ENCODE assay signal across 38 cellular contexts in genomic region chr11:47018637-47019036, GRCh38.
"Had no signal": no experiment of that assay in that cellular context is flagged by ENCODE, and none has a peak within 500 bp of the region (broad histone marks: within the 10 kb centered on the region; RNA-seq: fewer than 3 reads in every experiment).

No MANE protein-coding gene starts in this region.

- FAIRE-seq: astrocyte, bronchial epithelial cell had no signal

- DNase-seq: activated effector memory CD4-positive, alpha-beta T cell treated with anti-CD3 and anti-CD28 coated beads, Interleukin-2, amount 50 U/mL, for 16 hours; activated effector memory CD4-positive, alpha-beta T cell treated with Interleukin-2 at 50 U/mL for 16 hours; activated gamma-delta T cell; activated gamma-delta T cell treated with Interleukin-2 at 50 U/mL for 16 hours; activated naive CD4-positive, alpha-beta T cell; activated naive CD4-positive, alpha-beta T cell treated with anti-CD3 and anti-CD28 coated beads for 36 hours; activated naive CD4-positive, alpha-beta T cell treated with anti-CD3 and anti-CD28 coated beads, Interleukin-2, amount 10 ng/mL, durations not matched to agents 7 days and 5 days; activated naive CD4-positive, alpha-beta T cell treated with anti-CD3 and anti-CD28 coated beads, Interleukin-2, amount 50 U/mL, for 16 hours; activated naive CD4-positive, alpha-beta T cell treated with Interleukin-2 at 50 U/mL for 16 hours; activated naive CD8-positive, alpha-beta T cell treated with anti-CD3 and anti-CD28 coated beads for 36 hours; activated naive CD8-positive, alpha-beta T cell treated with anti-CD3 and anti-CD28 coated beads, Interleukin-2, amount 10 ng/mL, durations not matched to agents 7 days and 5 days; activated naive CD8-positive, alpha-beta T cell treated with anti-CD3 and anti-CD28 coated beads, Interleukin-2, amount 50 U/mL, for 24 hours; activated T-cell treated with anti-CD3 and anti-CD28 coated beads, Interleukin-2, amount 50 U/mL, for 1 hour; activated T-cell treated with anti-CD3 and anti-CD28 coated beads, Interleukin-2, amount 50 U/mL, for 24 hours; activated T-cell treated with anti-CD3 and anti-CD28 coated beads, Interleukin-2, amount 50 U/mL, for 4 hours; activated T-cell treated with anti-CD3 and anti-CD28 coated beads, Interleukin-2, amount 50 U/mL, for 48 hours; activated T-cell treated with anti-CD3 and anti-CD28 coated beads, Interleukin-2, amount 50 U/mL, for 72 hours; adrenal gland; amygdala; aorta; body of pancreas; brain microvascular endothelial cell; caudate nucleus; central memory CD4-positive, alpha-beta T cell; cerebellar nuclear complex had no signal

- H3K27ac Mint-ChIP-seq: activated naive CD4-positive, alpha-beta T cell treated with anti-CD3 and anti-CD28 coated beads for 36 hours; activated naive CD4-positive, alpha-beta T cell treated with anti-CD3 and anti-CD28 coated beads, Interleukin-2, amount 10 ng/mL, durations not matched to agents 7 days and 5 days; activated naive CD4-positive, alpha-beta T cell treated with anti-CD3 and anti-CD28 coated beads, Interleukin-2, amount 50 U/mL, for 24 hours; activated naive CD8-positive, alpha-beta T cell; activated naive CD8-positive, alpha-beta T cell treated with anti-CD3 and anti-CD28 coated beads for 36 hours; activated naive CD8-positive, alpha-beta T cell treated with anti-CD3 and anti-CD28 coated beads, Interleukin-2, amount 10 ng/mL, durations not matched to agents 7 days and 5 days; activated naive CD8-positive, alpha-beta T cell treated with anti-CD3 and anti-CD28 coated beads, Interleukin-2, amount 50 U/mL, for 24 hours; activated T-cell treated with anti-CD3 and anti-CD28 coated beads, Interleukin-2, amount 50 U/mL, for 24 hours; activated T-cell treated with anti-CD3 and anti-CD28 coated beads, Interleukin-2, amount 50 U/mL, for 72 hours; activated T-helper 1 cell treated with anti-CD3 and anti-CD28 coated beads, Interleukin-12 subunit alpha, Interleukin-12 subunit beta, Interleukin-2, Interleukin-4 antibody, amounts not matched to agents 30 ng/mL and 10 ng/mL and 1 ng/mL, durations not matched to agents 14 hours and 24 hours and 36 hours; activated T-helper 17 cell treated with anti-CD3 and anti-CD28 coated beads, Interleukin-2, amount 50 U/mL, for 72 hours; activated T-helper 2 cell treated with anti-CD3 and anti-CD28 coated beads, Interferon-gamma antibody, Interleukin-2, Interleukin-4, amounts not matched to agents 10 μg/mL and 5 μg/mL and 100 μg/mL, durations not matched to agents 14 hours and 24 hours and 36 hours had no signal

- H3K4me3 Mint-ChIP-seq: activated naive CD4-positive, alpha-beta T cell treated with anti-CD3 and anti-CD28 coated beads for 36 hours; activated naive CD4-positive, alpha-beta T cell treated with anti-CD3 and anti-CD28 coated beads, Interleukin-2, amount 10 ng/mL, durations not matched to agents 7 days and 5 days; activated naive CD4-positive, alpha-beta T cell treated with anti-CD3 and anti-CD28 coated beads, Interleukin-2, amount 50 U/mL, for 24 hours; activated naive CD8-positive, alpha-beta T cell; activated naive CD8-positive, alpha-beta T cell treated with anti-CD3 and anti-CD28 coated beads for 36 hours; activated naive CD8-positive, alpha-beta T cell treated with anti-CD3 and anti-CD28 coated beads, Interleukin-2, amount 10 ng/mL, durations not matched to agents 7 days and 5 days; activated naive CD8-positive, alpha-beta T cell treated with anti-CD3 and anti-CD28 coated beads, Interleukin-2, amount 50 U/mL, for 24 hours; activated T-cell treated with anti-CD3 and anti-CD28 coated beads, Interleukin-2, amount 50 U/mL, for 24 hours; activated T-cell treated with anti-CD3 and anti-CD28 coated beads, Interleukin-2, amount 50 U/mL, for 4 hours; activated T-cell treated with anti-CD3 and anti-CD28 coated beads, Interleukin-2, amount 50 U/mL, for 72 hours; activated T-helper 1 cell treated with anti-CD3 and anti-CD28 coated beads, Interleukin-12 subunit alpha, Interleukin-12 subunit beta, Interleukin-2, Interleukin-4 antibody, amounts not matched to agents 30 ng/mL and 10 ng/mL and 1 ng/mL, durations not matched to agents 14 hours and 24 hours and 36 hours; activated T-helper 17 cell treated with anti-CD3 and anti-CD28 coated beads, Interleukin-2, amount 50 U/mL, for 72 hours; brain; central memory CD8-positive, alpha-beta T cell had no signal

- H3K27me3 ChIP-seq: adrenal gland, ascending aorta, body of pancreas, brain microvascular endothelial cell, breast epithelium, cardiac muscle cell had no signal

- H3K9me3 Mint-ChIP-seq: activated naive CD4-positive, alpha-beta T cell treated with anti-CD3 and anti-CD28 coated beads for 36 hours; activated naive CD4-positive, alpha-beta T cell treated with anti-CD3 and anti-CD28 coated beads, Interleukin-2, amount 10 ng/mL, durations not matched to agents 7 days and 5 days; activated naive CD4-positive, alpha-beta T cell treated with anti-CD3 and anti-CD28 coated beads, Interleukin-2, amount 50 U/mL, for 24 hours; activated naive CD4-positive, alpha-beta T cell treated with anti-CD3 and anti-CD28 coated beads, Interleukin-2, amount 50 U/mL, for 72 hours; activated naive CD8-positive, alpha-beta T cell treated with anti-CD3 and anti-CD28 coated beads, Interleukin-2, amount 10 ng/mL, durations not matched to agents 7 days and 5 days; activated T-cell treated with anti-CD3 and anti-CD28 coated beads, Interleukin-2, amount 50 U/mL, for 24 hours; activated T-cell treated with anti-CD3 and anti-CD28 coated beads, Interleukin-2, amount 50 U/mL, for 4 hours; activated T-cell treated with anti-CD3 and anti-CD28 coated beads, Interleukin-2, amount 50 U/mL, for 72 hours; activated T-helper 1 cell treated with anti-CD3 and anti-CD28 coated beads, Interleukin-12 subunit alpha, Interleukin-12 subunit beta, Interleukin-2, Interleukin-4 antibody, amounts not matched to agents 30 ng/mL and 10 ng/mL and 1 ng/mL, durations not matched to agents 14 hours and 24 hours and 36 hours; activated T-helper 17 cell treated with anti-CD3 and anti-CD28 coated beads, Interleukin-2, amount 50 U/mL, for 72 hours; activated T-helper 2 cell treated with anti-CD3 and anti-CD28 coated beads, Interferon-gamma antibody, Interleukin-2, Interleukin-4, amounts not matched to agents 10 μg/mL and 5 μg/mL and 100 μg/mL, durations not matched to agents 14 hours and 24 hours and 36 hours; central memory CD8-positive, alpha-beta T cell had no signal

- H3K9me3 ChIP-seq: adrenal gland, ascending aorta, body of pancreas, breast epithelium had no signal

- ATAC-seq: activated naive CD8-positive, alpha-beta T cell treated with anti-CD3 and anti-CD28 coated beads, Interleukin-2, amount 50 U/mL, for 24 hours; body of pancreas had no signal

- H3K4me3 ChIP-seq: adrenal gland, ascending aorta, body of pancreas, breast epithelium, cardiac muscle cell had no signal

- H3K36me3 Mint-ChIP-seq: activated naive CD4-positive, alpha-beta T cell treated with anti-CD3 and anti-CD28 coated beads, Interleukin-2, amount 50 U/mL, for 72 hours; activated naive CD8-positive, alpha-beta T cell treated with anti-CD3 and anti-CD28 coated beads, Interleukin-2, amount 10 ng/mL, durations not matched to agents 7 days and 5 days had no signal

- H3K27me3 Mint-ChIP-seq: activated naive CD4-positive, alpha-beta T cell treated with anti-CD3 and anti-CD28 coated beads, Interleukin-2, amount 50 U/mL, for 24 hours; activated naive CD8-positive, alpha-beta T cell; activated naive CD8-positive, alpha-beta T cell treated with anti-CD3 and anti-CD28 coated beads for 36 hours; activated naive CD8-positive, alpha-beta T cell treated with anti-CD3 and anti-CD28 coated beads, Interleukin-2, amount 10 ng/mL, durations not matched to agents 7 days and 5 days; activated naive CD8-positive, alpha-beta T cell treated with anti-CD3 and anti-CD28 coated beads, Interleukin-2, amount 50 U/mL, for 24 hours; activated T-cell treated with anti-CD3 and anti-CD28 coated beads, Interleukin-2, amount 50 U/mL, for 24 hours; activated T-helper 17 cell treated with anti-CD3 and anti-CD28 coated beads, Interleukin-2, amount 50 U/mL, for 72 hours; central memory CD8-positive, alpha-beta T cell had no signal

- H3K4me1 Mint-ChIP-seq: activated naive CD4-positive, alpha-beta T cell treated with anti-CD3 and anti-CD28 coated beads, Interleukin-2, amount 10 ng/mL, durations not matched to agents 7 days and 5 days; activated naive CD4-positive, alpha-beta T cell treated with anti-CD3 and anti-CD28 coated beads, Interleukin-2, amount 50 U/mL, for 24 hours; activated naive CD8-positive, alpha-beta T cell treated with anti-CD3 and anti-CD28 coated beads for 36 hours; activated naive CD8-positive, alpha-beta T cell treated with anti-CD3 and anti-CD28 coated beads, Interleukin-2, amount 50 U/mL, for 24 hours; central memory CD8-positive, alpha-beta T cell had no signal

- H3K4me1 ChIP-seq: ascending aorta, body of pancreas, breast epithelium had no signal

- H3K27ac ChIP-seq: adrenal gland, ascending aorta, body of pancreas, brain microvascular endothelial cell, breast epithelium, cardiac muscle cell had no signal

- H3K36me3 ChIP-seq: adrenal gland, ascending aorta, brain microvascular endothelial cell, breast epithelium, cardiac muscle cell had no signal
